ENCODE assay signal across 15 cellular contexts in the genomic region with DNA sequence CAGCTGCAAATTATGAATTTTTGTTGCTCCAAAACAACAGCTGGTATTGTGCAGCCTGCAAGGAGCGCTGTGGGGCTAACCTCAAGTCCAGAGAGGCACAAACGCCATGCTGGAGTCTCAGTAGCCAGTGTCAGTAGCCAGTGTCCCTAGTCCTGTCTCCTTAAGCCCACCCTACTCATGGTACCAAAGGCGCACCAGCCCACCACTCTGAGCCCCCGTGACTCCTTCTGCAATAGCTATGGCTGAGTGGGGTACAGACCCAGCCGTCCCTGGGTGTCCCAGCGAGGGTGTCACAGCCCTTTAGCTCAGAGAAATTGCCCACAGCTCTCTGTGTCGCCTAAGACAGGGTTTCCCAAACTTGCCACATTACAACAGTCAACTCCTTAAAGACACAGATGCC.
"Had no signal": no experiment of that assay in that cellular context is flagged by ENCODE, and none has a peak within 500 bp of the region (broad histone marks: within the 10 kb centered on the region; RNA-seq: fewer than 3 reads in every experiment).

No MANE protein-coding gene starts in this region.

- H3K9me3 Mint-ChIP-seq: activated naive CD8-positive, alpha-beta T cell treated with anti-CD3 and anti-CD28 coated beads, Interleukin-2, amount 50 U/mL, for 24 hours; endodermal cell; WTC11 had no signal

- ATAC-seq: activated naive CD8-positive, alpha-beta T cell treated with anti-CD3 and anti-CD28 coated beads, Interleukin-2, amount 50 U/mL, for 24 hours; left colon; right lobe of liver; WTC11 had no signal

- DNase-seq: activated CD4-positive, alpha-beta T cell treated with anti-CD3 and anti-CD28 coated beads for 48 hours; activated CD8-positive, alpha-beta memory T cell treated with anti-CD3 and anti-CD28 coated beads for 24 hours; activated naive CD4-positive, alpha-beta T cell treated with Interleukin-2 at 50 U/mL for 16 hours; activated naive CD8-positive, alpha-beta T cell treated with anti-CD3 and anti-CD28 coated beads, Interleukin-2, amount 50 U/mL, for 24 hours; dermis blood vessel endothelial cell; endodermal cell; erythroblast; left colon; right lobe of liver; stimulated activated CD4-positive, alpha-beta T cell treated with anti-CD3 and anti-CD28 coated beads, Interleukin-1b, Interleukin-23, amount 100 ng/mL, for 48 hours; SW 1271; thyroid gland; uterus had no signal

- H3K27ac Mint-ChIP-seq: endodermal cell, WTC11 had no signal

- H3K27me3 Mint-ChIP-seq: activated naive CD8-positive, alpha-beta T cell treated with anti-CD3 and anti-CD28 coated beads, Interleukin-2, amount 50 U/mL, for 24 hours had no signal

- H3K27ac ChIP-seq: right lobe of liver, thyroid gland, uterus had no signal

- H3K4me1 Mint-ChIP-seq: WTC11 had no signal

- H3K9me3 ChIP-seq: right lobe of liver, thyroid gland, uterus had no signal

- H3K36me3 ChIP-seq: right lobe of liver, thyroid gland, uterus had no signal

- FAIRE-seq: TTC549 had no signal

- H3K4me3 ChIP-seq: right lobe of liver, thyroid gland, uterus had no signal

- H3K4me3 Mint-ChIP-seq: activated naive CD8-positive, alpha-beta T cell treated with anti-CD3 and anti-CD28 coated beads, Interleukin-2, amount 50 U/mL, for 24 hours; endodermal cell; WTC11 had no signal

- H3K36me3 Mint-ChIP-seq: WTC11 had no signal

- H3K27me3 ChIP-seq: right lobe of liver, thyroid gland, uterus had no signal
